ENCODE assay signal across 8 cellular contexts in the genomic region with DNA sequence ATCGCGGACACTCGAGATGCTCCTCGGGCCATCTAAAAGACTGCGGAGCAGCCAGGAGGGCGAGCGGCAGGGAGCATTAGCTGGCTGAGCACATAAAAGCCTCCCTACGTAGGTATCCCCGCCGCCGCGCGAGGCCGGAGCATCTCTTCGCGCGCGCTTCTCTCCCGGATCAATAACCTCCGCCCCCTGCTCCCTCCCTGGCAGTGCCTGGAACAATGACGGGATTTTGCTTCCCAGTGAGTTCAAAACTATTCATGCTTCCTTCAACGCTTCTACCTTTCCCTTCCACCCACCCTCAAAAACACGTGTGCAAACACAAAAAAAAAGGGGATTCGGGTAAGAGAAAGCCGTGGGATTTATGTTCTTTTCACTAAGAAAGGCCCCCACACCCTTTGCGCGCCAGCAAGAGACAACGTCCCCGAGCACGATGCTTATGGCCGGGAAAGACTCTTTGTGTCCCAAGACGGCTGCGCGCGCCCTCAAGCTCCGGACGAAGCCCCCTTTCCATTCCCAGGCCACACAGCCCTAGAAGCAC. TPM values are rescaled to one million over a fixed set of nuclear protein-coding genes. Genes with fewer than 3 reads are reported as not detected.
DNase-seq lines count a peak whose midpoint lies in the region; ATAC-seq lines count a peak whose summit lies in the region.

No MANE protein-coding gene starts in this region.

- H3K4me3 ChIP-seq in endocrine pancreas (ENCODE audit: control insufficient read depth, insufficient read depth, low read length): peak overlapping the region; percentile 42

- H3K9ac ChIP-seq in endocrine pancreas (ENCODE audit: control insufficient read depth, insufficient read depth, low read length): no peak overlapping the region

- peaks cover 9% of the 10 kb centered on the region for H3K36me3 Mint-ChIP-seq in activated CD8-positive, alpha-beta T cell treated with anti-CD3 and anti-CD28 coated beads, Interleukin-2, amount 10 ng/mL, durations not matched to agents 7 days and 5 days (ENCODE audit: low read depth)

- no peaks in the 10 kb centered on the region for H3K27me3 ChIP-seq in endocrine pancreas (ENCODE audit: control insufficient read depth, insufficient read depth, low read length)

- H3K36me3 ChIP-seq in endocrine pancreas (ENCODE audit: control insufficient read depth, insufficient read depth, low read length): no peaks in the 10 kb centered on the region

- peak; percentile 38 for ATAC-seq in activated CD8-positive, alpha-beta T cell treated with anti-CD3 and anti-CD28 coated beads, Interleukin-2, amount 10 ng/mL, durations not matched to agents 7 days and 5 days
- no peak for ATAC-seq in GM18867 (IDR thresholded peaks at IDR 0.05; ENCODE audit: unreplicated experiment)

- H3K27ac Mint-ChIP-seq in activated CD8-positive, alpha-beta T cell treated with anti-CD3 and anti-CD28 coated beads, Interleukin-2, amount 10 ng/mL, durations not matched to agents 7 days and 5 days: peak overlapping the region; percentile 79

- DNase-seq in DMS 273 (lab: John Stamatoyannopoulos, UW; ENCODE audit: unreplicated experiment): peak; percentile 67
- no peak for DNase-seq in DMS 273 treated with DMSO at 0.1 percent for 48 hours (lab: John Stamatoyannopoulos, UW)
- DNase-seq in NCI-H2171 (lab: John Stamatoyannopoulos, UW): peak; percentile 57
- peak; percentile 50 for DNase-seq in activated CD8-positive, alpha-beta T cell treated with anti-CD3 and anti-CD28 coated beads, Interleukin-2, amount 10 ng/mL, durations not matched to agents 7 days and 5 days
- DNase-seq in midbrain (lab: John Stamatoyannopoulos, UW): peak; percentile 7
- DNase-seq in stimulated activated naive CD4-positive, alpha-beta T cell treated with Interleukin-2 at 50 U/mL for 16 hours (lab: John Stamatoyannopoulos, UW): peak; percentile 3

- peak overlapping the region; percentile 83 for H3K4me3 Mint-ChIP-seq in activated CD8-positive, alpha-beta T cell treated with anti-CD3 and anti-CD28 coated beads, Interleukin-2, amount 10 ng/mL, durations not matched to agents 7 days and 5 days

- no peaks in the 10 kb centered on the region for H3K9me3 Mint-ChIP-seq in activated CD8-positive, alpha-beta T cell treated with anti-CD3 and anti-CD28 coated beads, Interleukin-2, amount 10 ng/mL, durations not matched to agents 7 days and 5 days (ENCODE audit: insufficient read depth)

- H3K4me1 Mint-ChIP-seq in activated CD8-positive, alpha-beta T cell treated with anti-CD3 and anti-CD28 coated beads, Interleukin-2, amount 10 ng/mL, durations not matched to agents 7 days and 5 days (ENCODE audit: low read depth): peaks cover 25% of the 10 kb centered on the region

- CTCF ChIA-PET in activated CD8-positive, alpha-beta T cell treated with anti-CD3 and anti-CD28 coated beads, Interleukin-2, amount 10 ng/mL, durations not matched to agents 7 days and 5 days (lab: Charles Lee): interaction anchor here (0.7 to 3.4 kb wide), 16 partner anchors 9 to 348 kb away, joined by 3 to 26 read pairs (median 4); a partner anchor contains a TSS

- no peaks in the 10 kb centered on the region for H3K9me3 ChIP-seq in endocrine pancreas (ENCODE audit: control insufficient read depth, low read length)

- peaks cover 3% of the 10 kb centered on the region for H3K27me3 Mint-ChIP-seq in activated CD8-positive, alpha-beta T cell treated with anti-CD3 and anti-CD28 coated beads, Interleukin-2, amount 10 ng/mL, durations not matched to agents 7 days and 5 days (ENCODE audit: low read depth)

- no peaks in the 10 kb centered on the region for H3K4me1 ChIP-seq in endocrine pancreas (ENCODE audit: control insufficient read depth, insufficient read depth, low read length)

- POLR2A ChIA-PET in activated CD8-positive, alpha-beta T cell treated with anti-CD3 and anti-CD28 coated beads, Interleukin-2, amount 10 ng/mL, durations not matched to agents 7 days and 5 days (lab: Charles Lee): interaction anchor here (0.7 to 2.4 kb wide), 7 partner anchors 10 to 184 kb away, joined by 3 to 19 read pairs (median 5); a partner anchor contains a TSS

RNA-seq across cellular contexts. Expression of a gene that starts 0.9 kb away (rescaled TPM):
- total RNA-seq in activated CD8-positive, alpha-beta T cell treated with anti-CD3 and anti-CD28 coated beads, Interleukin-2, amount 10 ng/mL, durations not matched to agents 7 days and 5 days: 10 to 100 TPM; 28.6 to 36.4 TPM

RNA-seq across cellular contexts. Expression of a gene that starts 28.5 kb away (rescaled TPM):
- total RNA-seq in activated CD8-positive, alpha-beta T cell treated with anti-CD3 and anti-CD28 coated beads, Interleukin-2, amount 10 ng/mL, durations not matched to agents 7 days and 5 days: 1,000 to 10,000 TPM; 1,415 to 1,441 TPM
